In genomic region chr1:32701421-32701911, GRCh38 we compare ENCODE assay signal across 1 cellular context.
TF ChIP-seq lines count a peak whose summit lies in the region.

No MANE protein-coding gene starts in this region.

TF ChIP-seq in WTC11, 78 proteins besides CTCF, POLR2A, EP300 and RAD21 (continued from another document):
- TF ChIP-seq IRF1 (CRISPR knock-in tag; IDR thresholded peaks at IDR 0.05) = no peak
- TF ChIP-seq MLX (CRISPR knock-in tag; IDR thresholded peaks at IDR 0.05) = no peak
- no peak for TF ChIP-seq ELF4 (CRISPR knock-in tag; IDR thresholded peaks at IDR 0.05; ENCODE audit: low read depth)
- TF ChIP-seq GRHL2 (CRISPR knock-in tag; IDR thresholded peaks at IDR 0.05; ENCODE audit: insufficient replicate concordance, severe bottlenecking) = no peak
- no peak for TF ChIP-seq USF1 (CRISPR knock-in tag; IDR thresholded peaks at IDR 0.05)
TF ChIP-seq in WTC11: peak in this region for 0.
